Comparison of ENCODE assay signal across 13 cellular contexts in the genomic region with DNA sequence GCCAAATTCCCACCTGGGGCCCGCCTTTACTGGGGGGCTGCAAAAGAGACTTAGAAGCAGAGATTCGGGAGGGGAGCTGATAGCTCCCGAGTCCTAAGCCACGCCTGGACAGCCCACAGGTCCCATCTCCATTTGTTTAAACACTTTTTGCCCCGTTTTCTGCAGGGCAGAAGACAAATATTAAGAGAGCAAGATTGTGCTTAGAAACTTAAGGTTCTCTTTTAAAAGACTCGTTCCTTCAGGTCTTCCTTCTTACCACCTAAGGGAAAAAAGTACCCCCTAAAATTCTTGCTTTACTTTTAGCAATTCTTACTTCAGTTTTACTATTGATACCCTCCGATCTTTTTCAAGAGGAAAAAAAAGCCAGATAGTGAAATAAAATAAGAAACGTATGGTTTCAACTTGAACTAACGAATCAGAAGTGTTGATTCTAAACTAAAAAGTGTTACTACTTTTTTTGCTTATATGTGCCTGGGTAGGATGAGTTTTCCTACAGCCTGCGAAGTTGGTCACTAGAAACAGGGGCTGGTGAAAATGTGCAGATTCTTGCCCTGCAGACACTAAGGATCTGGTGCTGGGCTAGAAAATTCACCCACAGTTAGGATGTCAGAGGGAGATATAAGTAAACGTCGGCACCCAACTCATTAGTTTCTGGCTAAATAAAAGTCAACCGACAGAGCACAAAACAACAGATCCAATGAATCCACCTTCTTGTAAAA.
A peak's percentile ranks its signal among the peaks of the same experiment; 100 is the strongest.
DNase-seq lines count a peak whose midpoint lies in the region; ATAC-seq and TF ChIP-seq lines count a peak whose summit lies in the region.
"Had no signal": no experiment of that assay in that cellular context is flagged by ENCODE, and none has a peak within 500 bp of the region (broad histone marks: within the 10 kb centered on the region; RNA-seq: fewer than 3 reads in every experiment).

No MANE protein-coding gene starts in this region.

- H2AFZ ChIP-seq in smooth muscle cell (ENCODE audit: low read depth), result peak overlapping the region; percentile 89

- H3K9ac ChIP-seq in smooth muscle cell (ENCODE audit: low read depth), result no peak overlapping the region

- peak overlapping the region; percentile 39 for H3K27ac Mint-ChIP-seq in T-helper 1 cell treated with Interleukin-12 subunit alpha and Interleukin-12 subunit beta and Interleukin-4 antibody, amounts not matched to agents 30 μg/mL and 1 μg/mL, for 36 hours
- no peak overlapping the region for H3K27ac Mint-ChIP-seq in activated T-helper 1 cell treated with anti-CD3 and anti-CD28 coated beads, Interleukin-12 subunit alpha, Interleukin-12 subunit beta, Interleukin-2, Interleukin-4 antibody, amounts not matched to agents 30 ng/mL and 10 ng/mL and 1 ng/mL, durations not matched to agents 14 hours and 24 hours and 36 hours

- no peaks in the 10 kb centered on the region for H4K20me1 ChIP-seq in smooth muscle cell (ENCODE audit: low read depth)

- TF ChIP-seq CTCF in smooth muscle cell (IDR thresholded peaks at IDR 0.05; ENCODE audit: borderline replicate concordance, insufficient read depth, poor library complexity, severe bottlenecking), result no peak
- TF ChIP-seq CTCF in prostate gland (IDR thresholded peaks at IDR 0.05), result no peak

- peaks cover 2% of the 10 kb centered on the region for H3K36me3 Mint-ChIP-seq in T-helper 1 cell treated with Interleukin-12 subunit alpha and Interleukin-12 subunit beta and Interleukin-4 antibody, amounts not matched to agents 30 μg/mL and 1 μg/mL, for 36 hours (ENCODE audit: low read depth)
- H3K36me3 Mint-ChIP-seq in activated T-helper 1 cell treated with anti-CD3 and anti-CD28 coated beads, Interleukin-12 subunit alpha, Interleukin-12 subunit beta, Interleukin-2, Interleukin-4 antibody, amounts not matched to agents 30 ng/mL and 10 ng/mL and 1 ng/mL, durations not matched to agents 14 hours and 24 hours and 36 hours (ENCODE audit: low read depth), result no peaks in the 10 kb centered on the region

- DNase-seq in T-helper 1 cell, result no peak
- no peak for DNase-seq in activated T-helper 1 cell treated with anti-CD3 and anti-CD28 coated beads, Interleukin-12 subunit alpha, Interleukin-12 subunit beta, Interleukin-2, Interleukin-4 antibody, amounts not matched to agents 30 ng/mL and 10 ng/mL and 1 ng/mL, durations not matched to agents 14 hours and 24 hours and 36 hours (ENCODE audit: low spot score)
- DNase-seq in smooth muscle cell (lab: John Stamatoyannopoulos, UW; ENCODE audit: unreplicated experiment), result no peak
- no peak for DNase-seq in prostate gland (ENCODE audit: low spot score)
- no peak for DNase-seq in HT-29 (ENCODE audit: low spot score)
- DNase-seq: activated CD8-positive, alpha-beta memory T cell treated with anti-CD3 and anti-CD28 coated beads, Interleukin-2, amount 50 U/mL, for 4 hours; central memory CD4-positive, alpha-beta T cell; midbrain; NCI-H1092 treated with DMSO at 0.1 percent for 48 hours; NCI-H748 treated with DMSO at 0.1 percent for 48 hours had no signal

- H3K9me3 ChIP-seq in smooth muscle cell (replicated peaks; ENCODE audit: low read depth) (no peaks in the 10 kb centered on the region), prostate gland (no peaks in the 10 kb centered on the region)

- peaks cover 4% of the 10 kb centered on the region for H3K79me2 ChIP-seq in smooth muscle cell (ENCODE audit: low read depth)

- peaks cover 50% of the 10 kb centered on the region for H3K27me3 Mint-ChIP-seq in T-helper 1 cell treated with Interleukin-12 subunit alpha and Interleukin-12 subunit beta and Interleukin-4 antibody, amounts not matched to agents 30 μg/mL and 1 μg/mL, for 36 hours (ENCODE audit: low read depth)
- peaks cover 35% of the 10 kb centered on the region for H3K27me3 Mint-ChIP-seq in activated T-helper 1 cell treated with anti-CD3 and anti-CD28 coated beads, Interleukin-12 subunit alpha, Interleukin-12 subunit beta, Interleukin-2, Interleukin-4 antibody, amounts not matched to agents 30 ng/mL and 10 ng/mL and 1 ng/mL, durations not matched to agents 14 hours and 24 hours and 36 hours (ENCODE audit: insufficient read depth)

- no peak for TF ChIP-seq POLR2A in prostate gland (IDR thresholded peaks at IDR 0.05)

- intact Hi-C loops in activated T-helper 1 cell treated with anti-CD3 and anti-CD28 coated beads, Interleukin-12 subunit alpha, Interleukin-12 subunit beta, Interleukin-2, Interleukin-4 antibody, amounts not matched to agents 30 ng/mL and 10 ng/mL and 1 ng/mL, durations not matched to agents 14 hours and 24 hours and 36 hours (cut with micrococcal nuclease), result loop anchor here (2.0 to 10.0 kb wide), 3 partner anchors 14 to 1958 kb away; no protein-coding TSS in a partner anchor
- intact Hi-C loops in prostate gland (cut with DNase I), result loop anchor here (2.0 to 5.0 kb wide), 2 partner anchors 456 to 596 kb away; no protein-coding TSS in a partner anchor

- ATAC-seq in GM18861 (IDR thresholded peaks at IDR 0.05; ENCODE audit: unreplicated experiment), result no peak

- peak overlapping the region; percentile 98 for H3K4me2 ChIP-seq in smooth muscle cell

- peaks cover 23% of the 10 kb centered on the region for H3K4me1 Mint-ChIP-seq in T-helper 1 cell treated with Interleukin-12 subunit alpha and Interleukin-12 subunit beta and Interleukin-4 antibody, amounts not matched to agents 30 μg/mL and 1 μg/mL, for 36 hours (ENCODE audit: low read depth)
- peaks cover 17% of the 10 kb centered on the region for H3K4me1 Mint-ChIP-seq in activated T-helper 1 cell treated with anti-CD3 and anti-CD28 coated beads, Interleukin-12 subunit alpha, Interleukin-12 subunit beta, Interleukin-2, Interleukin-4 antibody, amounts not matched to agents 30 ng/mL and 10 ng/mL and 1 ng/mL, durations not matched to agents 14 hours and 24 hours and 36 hours (ENCODE audit: low read depth)

- peaks cover 29% of the 10 kb centered on the region for H3F3A ChIP-seq in smooth muscle cell (ENCODE audit: low read depth)

- peak overlapping the region; percentile 57 for H3K4me3 Mint-ChIP-seq in T-helper 1 cell treated with Interleukin-12 subunit alpha and Interleukin-12 subunit beta and Interleukin-4 antibody, amounts not matched to agents 30 μg/mL and 1 μg/mL, for 36 hours
- H3K4me3 Mint-ChIP-seq in activated T-helper 1 cell treated with anti-CD3 and anti-CD28 coated beads, Interleukin-12 subunit alpha, Interleukin-12 subunit beta, Interleukin-2, Interleukin-4 antibody, amounts not matched to agents 30 ng/mL and 10 ng/mL and 1 ng/mL, durations not matched to agents 14 hours and 24 hours and 36 hours, result peak overlapping the region; percentile 53

- WGBS in smooth muscle cell (ENCODE audit: low lambda C conversion rate), result 35% methylated on average over 13 of the region's 13 CpGs
- 54% methylated on average over 13 of the region's 13 CpGs for WGBS in prostate gland

- H3K9me3 Mint-ChIP-seq in T-helper 1 cell treated with Interleukin-12 subunit alpha and Interleukin-12 subunit beta and Interleukin-4 antibody, amounts not matched to agents 30 μg/mL and 1 μg/mL, for 36 hours, result no peaks in the 10 kb centered on the region
- no peaks in the 10 kb centered on the region for H3K9me3 Mint-ChIP-seq in activated T-helper 1 cell treated with anti-CD3 and anti-CD28 coated beads, Interleukin-12 subunit alpha, Interleukin-12 subunit beta, Interleukin-2, Interleukin-4 antibody, amounts not matched to agents 30 ng/mL and 10 ng/mL and 1 ng/mL, durations not matched to agents 14 hours and 24 hours and 36 hours

- H3K36me3 ChIP-seq in smooth muscle cell (ENCODE audit: low read depth) (no peaks in the 10 kb centered on the region), prostate gland (no peaks in the 10 kb centered on the region)

- H3K4me3 ChIP-seq in iPS-11a (ENCODE audit: low read depth, low read length), result peak overlapping the region; percentile 34
- H3K4me3 ChIP-seq in smooth muscle cell, result peak overlapping the region; percentile 46
- no peak overlapping the region for H3K4me3 ChIP-seq in prostate gland

- peaks cover 52% of the 10 kb centered on the region for H3K4me1 ChIP-seq in smooth muscle cell (ENCODE audit: low read depth)
- peaks cover 18% of the 10 kb centered on the region for H3K4me1 ChIP-seq in prostate gland (replicated peaks)

- H3K27ac ChIP-seq in smooth muscle cell (ENCODE audit: low read depth) (peak overlapping the region; percentile 89), prostate gland (peak overlapping the region in 1 of 2 donors; percentile 5)

- H3K27me3 ChIP-seq in smooth muscle cell (ENCODE audit: low read depth) (no peaks in the 10 kb centered on the region), prostate gland (replicated peaks; ENCODE audit: insufficient read depth) (peaks cover 27% of the 10 kb centered on the region)

Comparison
In these comparisons a context has a peak if more than half of its experiments do, and no peak if none do; other contexts are left out.
1. H3K4me3 ChIP-seq: peak in iPS-11a (single experiment) and smooth muscle cell (single experiment); none in prostate gland (0 of 2).